ENCODE assay signal across 9 cellular contexts in the genomic region with DNA sequence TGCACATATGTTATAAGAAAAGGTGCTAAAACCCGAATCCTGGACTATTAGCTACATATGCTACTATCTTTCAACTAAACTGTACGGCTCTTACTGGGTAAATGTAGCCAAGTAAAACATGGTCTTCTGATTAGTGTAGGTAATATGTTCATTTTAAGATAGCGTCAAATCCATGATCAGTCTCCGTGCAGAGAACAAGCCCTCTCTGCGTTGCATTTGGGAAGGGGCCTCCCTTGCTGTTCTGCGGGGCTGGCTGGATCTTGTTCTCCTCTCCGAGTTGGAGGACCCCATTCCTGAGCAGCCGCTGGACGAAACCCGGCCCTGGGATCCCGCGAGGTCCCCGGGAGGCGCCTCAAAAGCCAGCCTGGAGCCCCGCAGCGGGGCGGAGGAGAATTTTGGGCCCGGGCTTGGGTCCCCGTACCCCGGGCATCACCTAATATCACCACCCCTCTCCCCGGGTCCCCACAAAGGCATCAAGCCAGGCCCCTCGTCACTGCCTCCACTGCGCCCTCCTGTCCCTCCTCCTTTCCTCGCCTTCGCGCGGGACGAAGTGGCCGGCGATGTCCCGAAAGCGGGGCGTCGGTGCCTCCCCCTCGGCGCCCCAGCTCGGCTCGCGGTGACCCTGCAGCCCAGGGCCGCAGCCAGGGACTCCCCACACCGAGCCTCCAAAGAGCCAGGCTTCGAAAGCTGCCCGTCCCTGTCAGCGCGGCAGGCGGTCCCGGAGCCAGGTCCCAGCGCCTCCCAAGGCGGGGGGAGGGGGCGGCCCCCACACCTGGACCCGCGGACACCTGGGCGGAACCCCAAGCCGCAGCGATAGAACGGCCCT. TPM values are rescaled to one million over a fixed set of nuclear protein-coding genes. Genes with fewer than 3 reads are reported as not detected.
A peak's percentile ranks its signal among the peaks of the same experiment; 100 is the strongest.
DNase-seq lines count a peak whose midpoint lies in the region; ATAC-seq and TF ChIP-seq lines count a peak whose summit lies in the region.
"Had no signal": no experiment of that assay in that cellular context is flagged by ENCODE, and none has a peak within 500 bp of the region (broad histone marks: within the 10 kb centered on the region; RNA-seq: fewer than 3 reads in every experiment).

No MANE protein-coding gene starts in this region.

- no peak overlapping the region for H3K27ac ChIP-seq in Panc1 (ENCODE audit: low read length)
- H3K27ac ChIP-seq in parathyroid adenoma, result no peak overlapping the region

- BruUV-seq in Panc1 (replicated peaks; lab: Mats Ljungman, UMichigan), result no TSS peak

- peak overlapping the region; percentile 44 to 73 for H3K4me3 ChIP-seq in Panc1 (ENCODE audit: low read depth in 2 of 2, low read length in 2 of 2)
- H3K4me3 ChIP-seq in fibroblast of villous mesenchyme (ENCODE audit: low read depth, low read length), result peak overlapping the region; percentile 40
- peak overlapping the region; percentile 17 for H3K4me3 ChIP-seq in parathyroid adenoma (ENCODE audit: low read depth, low read length)

- H3K79me2 ChIP-seq in parathyroid adenoma, result no peaks in the 10 kb centered on the region

- no peaks in the 10 kb centered on the region for H3K9me3 Mint-ChIP-seq in activated CD4-positive, alpha-beta memory T cell treated with anti-CD3 and anti-CD28 coated beads for 36 hours

- H3K36me3 ChIP-seq in Panc1 (ENCODE audit: control insufficient read depth, insufficient read depth, low read length) (no peaks in the 10 kb centered on the region), parathyroid adenoma (ENCODE audit: control insufficient read depth, insufficient read depth, low read length) (no peaks in the 10 kb centered on the region)

- TF ChIP-seq CTCF in Panc1 (IDR thresholded peaks at IDR 0.05) (no peak), fibroblast of villous mesenchyme (IDR thresholded peaks at IDR 0.05; ENCODE audit: insufficient read depth, low read depth, low read length) (no peak), parathyroid adenoma (IDR thresholded peaks at IDR 0.05) (no peak)

- CTCF ChIA-PET in Panc1 (lab: Charles Lee), result interaction anchor here (0.6 to 2.6 kb wide), 5 partner anchors 21 to 1963 kb away, joined by 3 to 22 read pairs (median 3); a partner anchor contains a TSS
- CTCF ChIA-PET in activated CD4-positive, alpha-beta memory T cell treated with anti-CD3 and anti-CD28 coated beads for 36 hours (lab: Charles Lee), result interaction anchor here (0.7 to 9.9 kb wide), 11 partner anchors 8 to 469 kb away, joined by 3 to 102 read pairs (median 3); no protein-coding TSS in a partner anchor

- no peak overlapping the region for H3K27ac Mint-ChIP-seq in activated CD4-positive, alpha-beta memory T cell treated with anti-CD3 and anti-CD28 coated beads for 36 hours

- H3K27me3 ChIP-seq in Panc1 (ENCODE audit: control insufficient read depth, insufficient read depth, low read length) (no peaks in the 10 kb centered on the region), parathyroid adenoma (ENCODE audit: control insufficient read depth, insufficient read depth, low read length) (no peaks in the 10 kb centered on the region)

- intact Hi-C loops in Panc1 (cut with micrococcal nuclease; ENCODE audit: unreplicated experiment), result loop anchor here (1.0 to 10.0 kb wide), 2 partner anchors 21 to 454 kb away; a partner anchor contains a TSS
- intact Hi-C loops in activated CD4-positive, alpha-beta memory T cell treated with anti-CD3 and anti-CD28 coated beads for 36 hours (cut with micrococcal nuclease), result loop anchor here (1.0 to 5.0 kb wide), 4 partner anchors 21 to 467 kb away; no protein-coding TSS in a partner anchor

- H3K4me1 Mint-ChIP-seq in activated CD4-positive, alpha-beta memory T cell treated with anti-CD3 and anti-CD28 coated beads for 36 hours (ENCODE audit: low read depth), result peaks cover 3% of the 10 kb centered on the region

- H3K4me2 ChIP-seq in parathyroid adenoma (ENCODE audit: low read length), result peak overlapping the region; percentile 37

- peak; percentile 11 for DNase-seq in Daoy (ENCODE audit: low read depth)
- no peak for DNase-seq in Panc1 (ENCODE audit: low read depth, low spot score)
- DNase-seq in fibroblast of villous mesenchyme (ENCODE audit: low read depth), result no peak
- DNase-seq in NCI-H1694 treated with DMSO at 0.1 percent for 48 hours (lab: John Stamatoyannopoulos, UW), result no peak
- DNase-seq in medulla oblongata (ENCODE audit: extremely low spot score), result no peak
- DNase-seq in activated CD4-positive, alpha-beta memory T cell treated with anti-CD3 and anti-CD28 coated beads for 36 hours, result no peak
- DNase-seq: NCI-H774 had no signal

- peak overlapping the region; percentile 77 for H2AFZ ChIP-seq in parathyroid adenoma

- ATAC-seq in Panc1 (peak; percentile 47), HG03571 (IDR thresholded peaks at IDR 0.05; ENCODE audit: unreplicated experiment) (no peak)

- H3K27me3 Mint-ChIP-seq in activated CD4-positive, alpha-beta memory T cell treated with anti-CD3 and anti-CD28 coated beads for 36 hours, result peaks cover 48% of the 10 kb centered on the region

- H3K4me3 Mint-ChIP-seq in activated CD4-positive, alpha-beta memory T cell treated with anti-CD3 and anti-CD28 coated beads for 36 hours, result no peak overlapping the region

- H3K36me3 Mint-ChIP-seq in activated CD4-positive, alpha-beta memory T cell treated with anti-CD3 and anti-CD28 coated beads for 36 hours, result no peaks in the 10 kb centered on the region

- in situ Hi-C loops in Panc1 (cut with HindIII; ENCODE audit: low pct_unique_long_range_greater_than_20kb, low sequenced_read_pairs), result no loop called here

- POLR2A ChIA-PET in Panc1 (lab: Charles Lee), result interaction anchor here (0.5 kb wide), 1 partner anchor 92 kb away, joined by 3 read pairs; a partner anchor contains a TSS
- POLR2A ChIA-PET in activated CD4-positive, alpha-beta memory T cell treated with anti-CD3 and anti-CD28 coated beads for 36 hours (lab: Charles Lee), result no interaction called here

- H3K9me3 ChIP-seq in Panc1 (ENCODE audit: control insufficient read depth, insufficient read depth, low read depth, low read length) (no peaks in the 10 kb centered on the region), parathyroid adenoma (ENCODE audit: control insufficient read depth, low read length) (no peaks in the 10 kb centered on the region)

- H3K4me1 ChIP-seq in Panc1 (ENCODE audit: control insufficient read depth, insufficient read depth, low read length), result no peaks in the 10 kb centered on the region
- no peaks in the 10 kb centered on the region for H3K4me1 ChIP-seq in parathyroid adenoma

- no peak overlapping the region for H3K9ac ChIP-seq in parathyroid adenoma

RNA-seq across cellular contexts. Expression of a gene that starts 54.5 kb away (rescaled TPM):
- 37.2 and 54.6 TPM in 2 replicates for total RNA-seq in Daoy (2014; rRNA removed; shearing (Covaris generic))
- 22.3 TPM for total RNA-seq in Panc1 (2021; ENCODE audit: unreplicated experiment)
- polyA plus RNA-seq in Panc1 (2012; ENCODE audit: insufficient read length), result 15.2 TPM
- 16.8 and 30.7 TPM in 2 replicates for total RNA-seq in fibroblast of villous mesenchyme
- 10 to 100 TPM; 16.5 to 17.7 TPM for total RNA-seq in activated CD4-positive, alpha-beta memory T cell treated with anti-CD3 and anti-CD28 coated beads for 36 hours
